Comparison of ENCODE assay signal across 1 cellular context in the genomic region with DNA sequence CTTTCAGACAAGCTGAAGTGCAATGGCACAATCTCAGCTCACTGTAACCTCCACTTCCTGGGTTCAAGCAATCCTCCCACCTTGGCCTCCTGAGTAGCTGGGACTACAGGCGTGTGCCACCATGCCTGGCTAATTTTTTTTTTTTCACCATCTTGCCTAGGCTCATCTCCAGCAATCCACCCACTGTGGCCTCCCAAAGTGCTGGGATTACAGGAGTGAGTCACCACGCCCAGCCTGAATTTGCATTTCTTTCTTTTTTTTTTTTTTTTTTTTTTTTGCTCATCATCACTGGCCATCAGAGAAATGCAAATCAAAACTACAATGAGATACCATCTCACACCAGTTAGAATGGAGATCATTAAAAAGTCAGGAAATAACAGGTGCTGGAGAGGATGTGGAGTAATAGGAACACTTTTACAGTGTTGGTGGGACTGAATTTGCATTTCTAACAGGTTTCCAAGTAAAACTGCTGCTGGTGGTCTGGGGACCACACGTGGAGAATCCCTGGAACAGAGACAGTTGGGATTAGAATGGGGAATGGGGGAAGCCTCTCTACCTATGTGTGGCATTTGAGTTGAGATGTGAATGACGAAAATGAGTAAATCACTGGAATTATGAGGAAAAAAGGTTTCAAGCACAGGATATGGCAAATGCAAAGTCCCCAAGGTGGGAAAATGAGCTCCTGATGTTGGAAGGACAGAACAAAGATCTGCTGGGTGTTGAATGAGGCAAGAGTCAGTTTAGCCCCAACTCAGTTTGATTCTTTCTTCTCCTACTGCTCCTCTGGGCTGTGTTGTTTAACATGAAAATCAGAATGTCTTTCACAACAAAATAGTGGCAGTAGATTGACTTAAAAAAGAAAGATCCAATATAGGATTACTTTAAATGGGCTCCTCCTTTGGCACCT.
TF ChIP-seq lines count a peak whose summit lies in the region.

No MANE protein-coding gene starts in this region.

TF ChIP-seq in H1, 55 proteins besides CTCF, POLR2A, EP300 and RAD21:
- TF ChIP-seq JUND (IDR thresholded peaks at IDR 0.05; ENCODE audit: low read length), result 0 out of 2 replicates have a peak, but pooled peaks have one; percentile 22
- no peak for TF ChIP-seq JUN (IDR thresholded peaks at IDR 0.05; ENCODE audit: low read depth, low read length)
- TF ChIP-seq E2F6 (IDR thresholded peaks at IDR 0.05), result no peak
